9 cellular contexts compared by ENCODE assay signal in the genomic region with DNA sequence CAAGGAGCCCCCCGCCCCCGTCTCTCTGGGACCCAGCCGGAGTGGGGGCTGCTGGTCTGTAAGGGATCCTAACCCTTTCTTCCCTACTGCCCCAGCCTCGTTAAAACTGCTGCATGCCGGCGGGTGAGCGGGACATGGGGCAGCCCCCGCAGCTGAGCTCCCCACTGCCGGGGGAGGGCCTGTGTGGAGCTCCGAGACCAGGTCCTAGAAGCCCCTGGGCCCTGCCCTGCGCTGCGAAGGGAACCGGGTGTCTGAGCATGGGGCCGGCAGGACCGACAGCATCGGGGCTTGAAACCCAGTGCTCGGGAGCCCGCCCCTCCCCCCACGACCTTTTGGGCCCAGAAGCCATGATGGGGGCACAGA. TPM values are rescaled to one million over a fixed set of nuclear protein-coding genes. Genes with fewer than 3 reads are reported as not detected.
DNase-seq lines count a peak whose midpoint lies in the region; ATAC-seq, FAIRE-seq and TF ChIP-seq lines count a peak whose summit lies in the region.
"Had no signal": no experiment of that assay in that cellular context is flagged by ENCODE, and none has a peak within 500 bp of the region (broad histone marks: within the 10 kb centered on the region; RNA-seq: fewer than 3 reads in every experiment).

No MANE protein-coding gene starts in this region.

- in situ Hi-C loops in GM13977 (cut with MboI; ENCODE audit: low pct_unique_long_range_greater_than_20kb, low sequenced_read_pairs, unreplicated experiment): no loop called here

- ATAC-seq in GM21529 (IDR thresholded peaks at IDR 0.05; ENCODE audit: unreplicated experiment) (no peak), HG02642 (IDR thresholded peaks at IDR 0.05; ENCODE audit: poor library complexity, unreplicated experiment) (no peak)

- H3K4me2 ChIP-seq in astrocyte (ENCODE audit: low read length): peak overlapping the region; percentile 86

- H3K27ac Mint-ChIP-seq in astrocyte (ENCODE audit: unreplicated experiment): no peak overlapping the region

- peak overlapping the region; percentile 76 for H3K27ac ChIP-seq in astrocyte (ENCODE audit: low read depth, low read length)
- H3K27ac ChIP-seq in small intestine (ENCODE audit: low read depth in 1 of 2, low read length in 1 of 2): peak overlapping the region; percentile 6 to 91

- H3K9ac ChIP-seq in astrocyte (ENCODE audit: low read length): peak overlapping the region; percentile 76

- peaks cover 12% of the 10 kb centered on the region for H3K4me1 Mint-ChIP-seq in astrocyte (ENCODE audit: low read depth, unreplicated experiment)

- H3K36me3 ChIP-seq in astrocyte (ENCODE audit: insufficient read depth, low read length) (no peaks in the 10 kb centered on the region), small intestine (ENCODE audit: control insufficient read depth in 2 of 2, insufficient read depth in 2 of 2, low read length in 2 of 2) (no peaks in the 10 kb centered on the region)

- no peak for TF ChIP-seq CTCF in GM13977 (IDR thresholded peaks at IDR 0.05; ENCODE audit: extremely low read depth, insufficient read depth, missing control alignments)
- no peak for TF ChIP-seq CTCF in astrocyte (IDR thresholded peaks at IDR 0.05; ENCODE audit: insufficient read depth, low read depth, low read length)

- H3K9me3 ChIP-seq in astrocyte (ENCODE audit: insufficient read depth, low read depth, low read length): no peaks in the 10 kb centered on the region
- H3K9me3 ChIP-seq in small intestine (ENCODE audit: control insufficient read depth, low read depth): no peaks in the 10 kb centered on the region

- peak overlapping the region; percentile 65 for H2AFZ ChIP-seq in astrocyte (ENCODE audit: low read depth, low read length)

- H3K36me3 Mint-ChIP-seq in astrocyte (ENCODE audit: low read depth, unreplicated experiment): no peaks in the 10 kb centered on the region

- H3K9me3 Mint-ChIP-seq in astrocyte (ENCODE audit: unreplicated experiment): no peaks in the 10 kb centered on the region

- H3K79me2 ChIP-seq in astrocyte (ENCODE audit: insufficient read depth, low read length): no peaks in the 10 kb centered on the region

- FAIRE-seq in astrocyte (lab: Jason Lieb, UNC) (no peak), small intestine (lab: Jason Lieb, UNC) (no peak)

- H3K4me1 ChIP-seq in astrocyte (ENCODE audit: insufficient read depth, low read length): peaks cover 43% of the 10 kb centered on the region
- peaks cover 0 to 2% of the 10 kb centered on the region in 2 donors for H3K4me1 ChIP-seq in small intestine (ENCODE audit: control insufficient read depth in 2 of 2, insufficient read depth in 1 of 2, low read depth in 1 of 2, low read length in 1 of 2)

- no peak overlapping the region for H3K4me3 ChIP-seq in astrocyte (ENCODE audit: insufficient read depth, low read depth, low read length)
- H3K4me3 ChIP-seq in small intestine (ENCODE audit: low read depth in 1 of 2, low read length in 2 of 2): no peak overlapping the region

- H4K20me1 ChIP-seq in astrocyte (ENCODE audit: insufficient read depth, low read length): no peaks in the 10 kb centered on the region

- H3K27me3 ChIP-seq in astrocyte (ENCODE audit: insufficient read depth, low read length): no peaks in the 10 kb centered on the region
- peaks cover 3 to 10% of the 10 kb centered on the region in 2 donors for H3K27me3 ChIP-seq in small intestine (ENCODE audit: control insufficient read depth in 2 of 2, insufficient read depth in 2 of 2, low read length in 2 of 2)

- no peaks in the 10 kb centered on the region for H3K27me3 Mint-ChIP-seq in astrocyte (ENCODE audit: low read depth, unreplicated experiment)

- 32 to 47% (median 35%) methylated on average over 14 to 19 of the region's 19 CpGs for WGBS in small intestine, 3 donors

- no peak overlapping the region for H3K4me3 Mint-ChIP-seq in astrocyte (ENCODE audit: unreplicated experiment)

- DNase-seq in GM13977 (ENCODE audit: low spot score) (peak; percentile 13), astrocyte (ENCODE audit: low read depth) (no peak), islet precursor cell (peak; percentile 55), small intestine (no peak), DMS53 treated with DMSO at 0.1 percent for 48 hours (lab: John Stamatoyannopoulos, UW; ENCODE audit: unreplicated experiment) (no peak)
- DNase-seq in central memory CD4-positive, alpha-beta T cell: no peak
- DNase-seq: NCI-H748 treated with DMSO at 0.1 percent for 48 hours had no signal

RNA-seq across cellular contexts. Expression of a gene that starts 9.2 kb away (rescaled TPM):
- total RNA-seq in astrocyte: 131 and 173 TPM in 2 replicates
- polyA plus RNA-seq in small intestine: 10 to 100 TPM in 1 of 3 donors, 1 to 10 TPM in 2; 6.0 to 85.7 (median 9.7) TPM

Comparison
In these comparisons a context has a peak if more than half of its experiments do, and no peak if none do; other contexts are left out.
1. DNase-seq: peak in GM13977 (single experiment) and islet precursor cell (single experiment); none in astrocyte (single experiment), small intestine (single experiment), central memory CD4-positive, alpha-beta T cell (single experiment) and DMS53 treated with DMSO at 0.1 percent for 48 hours (single experiment).